In the genomic region with DNA sequence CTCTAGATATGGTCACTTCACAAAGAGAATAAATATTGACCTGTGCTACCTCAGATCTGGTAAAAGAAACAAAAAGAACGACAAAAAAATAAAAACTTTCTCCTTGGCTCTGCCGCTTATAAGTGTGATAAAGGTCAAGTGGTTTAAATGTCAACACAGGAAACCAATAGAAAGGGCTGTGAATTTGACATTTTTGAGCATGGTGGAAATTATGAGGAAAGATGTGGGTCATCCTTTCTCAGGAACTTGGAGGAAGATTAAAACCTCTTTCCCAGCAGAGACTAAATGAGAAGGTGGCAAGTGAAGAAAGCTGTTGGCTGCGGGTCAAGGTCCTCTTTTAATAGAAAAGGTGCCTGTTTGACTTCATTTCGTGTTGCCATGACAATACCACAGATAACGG, we compare ENCODE assay signal across 27 cellular contexts. TPM values are rescaled to one million over a fixed set of nuclear protein-coding genes. Genes with fewer than 3 reads are reported as not detected.
A peak's percentile ranks its signal among the peaks of the same experiment; 100 is the strongest.
DNase-seq lines count a peak whose midpoint lies in the region; ATAC-seq, FAIRE-seq and TF ChIP-seq lines count a peak whose summit lies in the region.
"Had no signal": no experiment of that assay in that cellular context is flagged by ENCODE, and none has a peak within 500 bp of the region (broad histone marks: within the 10 kb centered on the region; RNA-seq: fewer than 3 reads in every experiment).

No MANE protein-coding gene starts in this region.

- peak overlapping the region; percentile 78 for H3K27ac Mint-ChIP-seq in activated naive CD4-positive, alpha-beta T cell treated with anti-CD3 and anti-CD28 coated beads for 36 hours
- no peak overlapping the region for H3K27ac Mint-ChIP-seq in activated naive CD4-positive, alpha-beta T cell treated with anti-CD3 and anti-CD28 coated beads, Interleukin-2, amount 10 ng/mL, durations not matched to agents 7 days and 5 days
- H3K27ac Mint-ChIP-seq in stimulated activated naive CD8-positive, alpha-beta T cell treated with anti-CD3 and anti-CD28 coated beads, Interleukin-15, Interleukin-2, amounts not matched to agents 100 ng/mL and 50 ng/mL, for 24 hours = peak overlapping the region; percentile 97
- H3K27ac Mint-ChIP-seq: neural progenitor cell had no signal

- BruUV-seq in K562 (replicated peaks; lab: Mats Ljungman, UMichigan) = no TSS peak

- H3K4me1 ChIP-seq in K562 (replicated peaks in 1 of 2; ENCODE audit: control insufficient read depth in 2 of 2, insufficient read depth in 2 of 2, low read length in 2 of 2) = 0 out of 5 replicates have a peak, but pooled peaks cover 0 to 2% of the 10 kb centered on the region in 2 experiments
- H3K4me1 ChIP-seq: adrenal gland, esophagus muscularis mucosa, left ventricle myocardium inferior, right lobe of liver, uterus had no signal

- ATAC-seq in K562 (no peak), HG03442 (IDR thresholded peaks at IDR 0.05; ENCODE audit: unreplicated experiment) (no peak)
- ATAC-seq: right lobe of liver had no signal

- H3K36me3 ChIP-seq in K562 (ENCODE audit: control insufficient read depth, insufficient read depth, low read length) = no peaks in the 10 kb centered on the region
- H3K36me3 ChIP-seq: adrenal gland, brain microvascular endothelial cell, esophagus muscularis mucosa, left ventricle myocardium inferior, neural progenitor cell, right lobe of liver, uterus had no signal

- no peak for TF ChIP-seq EP300 in K562 (IDR thresholded peaks at IDR 0.05; ENCODE audit: low read length)

- H3K36me3 Mint-ChIP-seq in activated naive CD4-positive, alpha-beta T cell treated with anti-CD3 and anti-CD28 coated beads for 36 hours (ENCODE audit: low read depth) = peaks cover 74% of the 10 kb centered on the region
- H3K36me3 Mint-ChIP-seq in activated naive CD4-positive, alpha-beta T cell treated with anti-CD3 and anti-CD28 coated beads, Interleukin-2, amount 10 ng/mL, durations not matched to agents 7 days and 5 days = peaks cover 87% of the 10 kb centered on the region
- peaks cover 96% of the 10 kb centered on the region for H3K36me3 Mint-ChIP-seq in stimulated activated naive CD8-positive, alpha-beta T cell treated with anti-CD3 and anti-CD28 coated beads, Interleukin-15, Interleukin-2, amounts not matched to agents 100 ng/mL and 50 ng/mL, for 24 hours (ENCODE audit: low read depth)
- H3K36me3 Mint-ChIP-seq: neural progenitor cell had no signal

- no peak for TF ChIP-seq RAD21 in K562 (CRISPR knock-in tag; conservative IDR thresholded peaks at IDR 0.05 in 1 of 2, IDR thresholded peaks at IDR 0.05 in 1 of 2)

- no peaks in the 10 kb centered on the region for H3K27me3 Mint-ChIP-seq in activated naive CD4-positive, alpha-beta T cell treated with anti-CD3 and anti-CD28 coated beads for 36 hours (ENCODE audit: low read depth)
- H3K27me3 Mint-ChIP-seq in activated naive CD4-positive, alpha-beta T cell treated with anti-CD3 and anti-CD28 coated beads, Interleukin-2, amount 10 ng/mL, durations not matched to agents 7 days and 5 days = no peaks in the 10 kb centered on the region
- no peaks in the 10 kb centered on the region for H3K27me3 Mint-ChIP-seq in stimulated activated naive CD8-positive, alpha-beta T cell treated with anti-CD3 and anti-CD28 coated beads, Interleukin-15, Interleukin-2, amounts not matched to agents 100 ng/mL and 50 ng/mL, for 24 hours

- peaks cover 4% of the 10 kb centered on the region for H3K9me3 Mint-ChIP-seq in activated naive CD4-positive, alpha-beta T cell treated with anti-CD3 and anti-CD28 coated beads for 36 hours
- H3K9me3 Mint-ChIP-seq in activated naive CD4-positive, alpha-beta T cell treated with anti-CD3 and anti-CD28 coated beads, Interleukin-2, amount 10 ng/mL, durations not matched to agents 7 days and 5 days = peaks cover 4% of the 10 kb centered on the region
- H3K9me3 Mint-ChIP-seq in stimulated activated naive CD8-positive, alpha-beta T cell treated with anti-CD3 and anti-CD28 coated beads, Interleukin-15, Interleukin-2, amounts not matched to agents 100 ng/mL and 50 ng/mL, for 24 hours = peaks cover 15% of the 10 kb centered on the region
- H3K9me3 Mint-ChIP-seq: neural progenitor cell had no signal

- peak overlapping the region; percentile 40; the same call in 1 of the 2 replicates for H3K27ac ChIP-seq in VCaP
- H3K27ac ChIP-seq in K562 (ENCODE audit: extremely low read depth, low read depth, low read length) = no peak overlapping the region
- H3K27ac ChIP-seq: adrenal gland, brain microvascular endothelial cell, esophagus muscularis mucosa, hepatocyte, left ventricle myocardium inferior, neural progenitor cell, right lobe of liver, uterus had no signal

- CTCF ChIA-PET in activated naive CD4-positive, alpha-beta T cell treated with anti-CD3 and anti-CD28 coated beads for 36 hours (lab: Charles Lee) = interaction anchor here (0.9 to 5.3 kb wide), 15 partner anchors 19 to 254 kb away, joined by 3 to 121 read pairs (median 6); a partner anchor contains a TSS
- CTCF ChIA-PET in activated naive CD4-positive, alpha-beta T cell treated with anti-CD3 and anti-CD28 coated beads, Interleukin-2, amount 10 ng/mL, durations not matched to agents 7 days and 5 days (lab: Charles Lee) = interaction anchor here (0.8 to 6.3 kb wide), 12 partner anchors 10 to 232 kb away, joined by 3 to 55 read pairs (median 6); a partner anchor contains a TSS
- CTCF ChIA-PET in K562 (lab: Yijun Ruan, JAX; ENCODE audit: low intra/inter-chr PET ratio) = interaction anchor here (2.6 to 3.9 kb wide), 3 partner anchors 102 to 206 kb away, joined by 22 to 45 read pairs (median 27); a partner anchor contains a TSS

- no peak for DNase-seq in activated naive CD4-positive, alpha-beta T cell treated with anti-CD3 and anti-CD28 coated beads for 36 hours
- no peak for DNase-seq in activated naive CD4-positive, alpha-beta T cell treated with anti-CD3 and anti-CD28 coated beads, Interleukin-2, amount 10 ng/mL, durations not matched to agents 7 days and 5 days
- no peak for DNase-seq in K562 (ENCODE audit: extremely low read depth in 1 of 4, low spot score in 3 of 4)
- DNase-seq in lower leg skin (ENCODE audit: low spot score in 2 of 2) = no peak
- DNase-seq: brain microvascular endothelial cell; DND-41; KBM-7; left ventricle myocardium inferior; NCI-H1436 treated with DMSO at 0.1 percent for 48 hours; NCI-H524; posterior cingulate gyrus; right lobe of liver; stimulated activated CD8-positive, alpha-beta memory T cell treated with anti-CD3 and anti-CD28 coated beads, Interleukin-4, amount 100 ng/mL, for 48 hours; T1000; uterus had no signal

- H3K4me3 Mint-ChIP-seq in activated naive CD4-positive, alpha-beta T cell treated with anti-CD3 and anti-CD28 coated beads for 36 hours = no peak overlapping the region
- no peak overlapping the region for H3K4me3 Mint-ChIP-seq in activated naive CD4-positive, alpha-beta T cell treated with anti-CD3 and anti-CD28 coated beads, Interleukin-2, amount 10 ng/mL, durations not matched to agents 7 days and 5 days
- H3K4me3 Mint-ChIP-seq in stimulated activated naive CD8-positive, alpha-beta T cell treated with anti-CD3 and anti-CD28 coated beads, Interleukin-15, Interleukin-2, amounts not matched to agents 100 ng/mL and 50 ng/mL, for 24 hours = peak overlapping the region; percentile 70
- H3K4me3 Mint-ChIP-seq: CD14-positive monocyte, neural progenitor cell had no signal

- no peak overlapping the region for H3K9ac ChIP-seq in K562 (ENCODE audit: insufficient read depth in 1 of 2, low read depth in 2 of 2, low read length in 2 of 2)
- H3K9ac ChIP-seq: neural progenitor cell had no signal

- no peaks in the 10 kb centered on the region for H3K27me3 ChIP-seq in K562 (ENCODE audit: control insufficient read depth in 2 of 2, insufficient read depth in 2 of 2, low read length in 2 of 2)
- H3K27me3 ChIP-seq: brain microvascular endothelial cell, esophagus muscularis mucosa, neural progenitor cell, uterus had no signal

- in situ Hi-C loops in K562 (cut with MboI) = no loop called here

- H3K9me3 ChIP-seq in K562 (replicated peaks; ENCODE audit: control insufficient read depth, insufficient read depth, low read depth, low read length) = no peaks in the 10 kb centered on the region
- H3K9me3 ChIP-seq: adrenal gland, esophagus muscularis mucosa, left ventricle myocardium inferior, right lobe of liver, uterus had no signal

- TF ChIP-seq POLR2A in K562 (conservative IDR thresholded peaks at IDR 0.05) (no peak), lower leg skin (IDR thresholded peaks at IDR 0.05) (no peak)

- no peak overlapping the region for H2AFZ ChIP-seq in K562 (ENCODE audit: low read depth, low read length)
- H2AFZ ChIP-seq: hepatocyte, neural progenitor cell had no signal

- FAIRE-seq in K562 (lab: Jason Lieb, UNC) = no peak
- FAIRE-seq: colon, frontal cortex, GM12891, GM19239 had no signal

- intact Hi-C loops in activated naive CD4-positive, alpha-beta T cell treated with anti-CD3 and anti-CD28 coated beads for 36 hours (cut with micrococcal nuclease) = loop anchor here (10.0 kb wide), 1 partner anchor 352 kb away; no protein-coding TSS in a partner anchor
- intact Hi-C loops in K562 (cut with micrococcal nuclease) = loop anchor here (5.0 to 10.0 kb wide), 2 partner anchors 254 to 352 kb away; no protein-coding TSS in a partner anchor
- intact Hi-C loops in lower leg skin (cut with DNase I; ENCODE audit: low total_unique reads) = loop anchor here (10.0 kb wide), 2 partner anchors 202 to 252 kb away; no protein-coding TSS in a partner anchor

- H3K4me1 Mint-ChIP-seq in activated naive CD4-positive, alpha-beta T cell treated with anti-CD3 and anti-CD28 coated beads for 36 hours (ENCODE audit: low read depth) = peaks cover 83% of the 10 kb centered on the region
- H3K4me1 Mint-ChIP-seq in activated naive CD4-positive, alpha-beta T cell treated with anti-CD3 and anti-CD28 coated beads, Interleukin-2, amount 10 ng/mL, durations not matched to agents 7 days and 5 days = peaks cover 69% of the 10 kb centered on the region
- H3K4me1 Mint-ChIP-seq in stimulated activated naive CD8-positive, alpha-beta T cell treated with anti-CD3 and anti-CD28 coated beads, Interleukin-15, Interleukin-2, amounts not matched to agents 100 ng/mL and 50 ng/mL, for 24 hours (ENCODE audit: low read depth) = peaks cover 94% of the 10 kb centered on the region

- no peak for TF ChIP-seq CTCF in VCaP (conservative IDR thresholded peaks at IDR 0.05)
- TF ChIP-seq CTCF in K562 (IDR thresholded peaks at IDR 0.05 in 2 of 3, conservative IDR thresholded peaks at IDR 0.05 in 1 of 3; ENCODE audit: insufficient read depth in 2 of 3, low read depth in 1 of 3, low read length in 3 of 3) = no peak
- no peak for TF ChIP-seq CTCF in lower leg skin (IDR thresholded peaks at IDR 0.05)

- no peaks in the 10 kb centered on the region for H4K20me1 ChIP-seq in K562 (replicated peaks; ENCODE audit: control insufficient read depth, insufficient read depth, low read length)

- H3K4me2 ChIP-seq in K562 (ENCODE audit: insufficient read depth, low read length) = no peak overlapping the region
- H3K4me2 ChIP-seq: hepatocyte had no signal

- WGBS in K562 (ENCODE audit: insufficient coverage, low coverage, missing lambda C conversion rate) = 13% methylated on average over 5 of the region's 5 CpGs
- WGBS in lower leg skin, 2 donors = 69 to 71% methylated on average over 5 of the region's 5 CpGs

- H3K4me3 ChIP-seq in K562 (no peak overlapping the region), lower leg skin (ENCODE audit: low read depth, poor library complexity, severe bottlenecking) (no peak overlapping the region)
- H3K4me3 ChIP-seq: adrenal gland, esophagus muscularis mucosa, hepatocyte, left ventricle myocardium inferior, neural progenitor cell, right lobe of liver, uterus had no signal

- no peaks in the 10 kb centered on the region for H3K79me2 ChIP-seq in K562 (ENCODE audit: control insufficient read depth, insufficient read depth, low read length)
- H3K79me2 ChIP-seq: hepatocyte had no signal

- POLR2A ChIA-PET in K562 (lab: Yijun Ruan, JAX) = no interaction called here

- H3K9me1 ChIP-seq in K562 (ENCODE audit: control insufficient read depth, insufficient read depth, low read length) = no peaks in the 10 kb centered on the region

RNA-seq across cellular contexts. Expression of a gene that starts 28.2 kb away (rescaled TPM):
- 10 to 100 TPM; 43.9 to 45.1 TPM for total RNA-seq in activated naive CD4-positive, alpha-beta T cell treated with anti-CD3 and anti-CD28 coated beads for 36 hours
- 1.1 and 1.4 TPM in 2 replicates for total RNA-seq in K562 (2011; cell fraction: chromatin; rRNA removed; ENCODE audit: low replicate concordance)
- total RNA-seq in K562 (2011; cell fraction: nucleolus; rRNA removed) = 1.0 and 1.6 TPM in 2 replicates
- total RNA-seq in K562 (2011; cell fraction: nucleoplasm; rRNA removed) = 0.15 and 0.59 TPM in 2 replicates
- 2.7 and 2.8 TPM in 2 replicates for total RNA-seq in K562 (2014; rRNA removed)
- total RNA-seq in K562 (2014; rRNA removed; fragmentation: Illumina TruSeq; extraction: Trizol) = 3.5 and 4.4 TPM in 2 replicates
- 6.4 and 6.6 TPM in 2 replicates for total RNA-seq in K562 (2015; rRNA removed; fragmentation: Illumina TruSeq; extraction: Trizol)
- 2.4 and 3.8 TPM in 2 replicates for total RNA-seq in K562 (2021)
- 0.72 and 2.7 TPM in 2 replicates for polyA plus RNA-seq in K562 (2011; rRNA removed)
- polyA plus RNA-seq in K562 (2011; cell fraction: cytosol; rRNA removed) = 0.45 and 1.7 TPM in 2 replicates
- polyA plus RNA-seq in K562 (2011; cell fraction: nucleus; rRNA removed) = 1.8 and 7.2 TPM in 2 replicates
- 6.1 and 17.9 TPM in 2 replicates for polyA plus RNA-seq in K562 (2012)
- polyA plus RNA-seq in K562 (2014; fragmentation: Illumina TruSeq; extraction: Trizol) = 6.3 and 7.1 TPM in 2 replicates
- polyA plus RNA-seq in K562 (2014; fragmentation: Nextera tagmentation; extraction: Ambion mirVana) = 1 to 10 TPM; 1.3 to 1.5 TPM
- polyA plus RNA-seq in K562 (2014; rRNA removed) = 2.1 and 3.3 TPM in 2 replicates
- 0.84 and 1.7 TPM in 2 replicates for polyA minus RNA-seq in K562 (2011; rRNA and poly(A)+ RNA removed)
- 5.1 TPM in 1 of 2 replicates, not detected in the other for polyA minus RNA-seq in K562 (2011; cell fraction: cytosol; rRNA and poly(A)+ RNA removed)
- polyA minus RNA-seq in K562 (2011; cell fraction: nucleus; rRNA and poly(A)+ RNA removed) = 0.67 and 4.9 TPM in 2 replicates
- under 1 TPM in 1 of 4 donors, not detected in 3; 0.68 TPM for total RNA-seq in lower leg skin
- total RNA-seq: frontal cortex, hepatocyte had no signal
- polyA plus RNA-seq: hepatocyte had no signal

Comparison
In these comparisons a context has a peak if more than half of its experiments do, and no peak if none do; other contexts are left out.
1. RNA of a gene that starts 28.2 kb away (total RNA-seq): 43.9 to 45.1 TPM in activated naive CD4-positive, alpha-beta T cell treated with anti-CD3 and anti-CD28 coated beads for 36 hours; 0.15 to 6.6 TPM in K562 and 0.68 TPM in lower leg skin; every median in the first group is over 4 times any median in the second.